In the genomic region with DNA sequence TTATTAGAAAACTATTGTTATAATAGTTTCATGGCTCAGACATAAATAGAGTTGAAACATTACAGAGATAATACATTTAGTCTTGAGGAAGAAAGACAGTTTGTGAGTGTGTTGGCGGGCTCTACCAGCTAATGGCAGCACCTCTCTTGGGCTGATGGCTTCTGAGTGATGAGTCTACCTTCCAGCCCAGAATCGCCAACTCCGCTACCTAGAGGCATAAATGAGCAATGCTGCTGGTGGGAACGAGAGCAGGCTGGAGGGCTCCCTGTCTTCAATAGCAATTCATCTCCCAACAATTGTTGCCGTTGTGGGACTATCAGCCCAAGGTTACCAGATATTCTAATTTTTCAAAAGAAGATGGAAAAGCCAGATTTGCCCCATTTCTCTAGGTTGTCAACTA, we compare ENCODE assay signal across 1 cellular context.
TF ChIP-seq lines count a peak whose summit lies in the region.

No MANE protein-coding gene starts in this region.

TF ChIP-seq in IMR-90, 13 proteins besides CTCF, POLR2A, EP300 and RAD21:
- TF ChIP-seq, protein P1, sequence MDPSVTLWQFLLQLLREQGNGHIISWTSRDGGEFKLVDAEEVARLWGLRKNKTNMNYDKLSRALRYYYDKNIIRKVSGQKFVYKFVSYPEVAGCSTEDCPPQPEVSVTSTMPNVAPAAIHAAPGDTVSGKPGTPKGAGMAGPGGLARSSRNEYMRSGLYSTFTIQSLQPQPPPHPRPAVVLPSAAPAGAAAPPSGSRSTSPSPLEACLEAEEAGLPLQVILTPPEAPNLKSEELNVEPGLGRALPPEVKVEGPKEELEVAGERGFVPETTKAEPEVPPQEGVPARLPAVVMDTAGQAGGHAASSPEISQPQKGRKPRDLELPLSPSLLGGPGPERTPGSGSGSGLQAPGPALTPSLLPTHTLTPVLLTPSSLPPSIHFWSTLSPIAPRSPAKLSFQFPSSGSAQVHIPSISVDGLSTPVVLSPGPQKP (IDR thresholded peaks at IDR 0.05; ENCODE audit: borderline replicate concordance, low read depth, low read length): no peak
- TF ChIP-seq CEBPB (IDR thresholded peaks at IDR 0.05; ENCODE audit: low read depth, low read length) (no peak), SMC3 (IDR thresholded peaks at IDR 0.05; ENCODE audit: low read depth, low read length) (no peak), RCOR1 (IDR thresholded peaks at IDR 0.05; ENCODE audit: insufficient replicate concordance, low read length) (no peak), MAFK (IDR thresholded peaks at IDR 0.05; ENCODE audit: low read depth, low read length) (no peak), BHLHE40 (IDR thresholded peaks at IDR 0.05; ENCODE audit: low read depth, low read length) (no peak), MXI1 (IDR thresholded peaks at IDR 0.05; ENCODE audit: borderline replicate concordance, low read depth, low read length) (no peak), CHD1 (IDR thresholded peaks at IDR 0.05; ENCODE audit: low read depth, low read length) (no peak), FOS (IDR thresholded peaks at IDR 0.05; ENCODE audit: low read depth, low read length) (no peak), MAZ (IDR thresholded peaks at IDR 0.05; ENCODE audit: borderline replicate concordance, low read depth, low read length) (no peak), RFX5 (IDR thresholded peaks at IDR 0.05; ENCODE audit: low read depth, low read length) (no peak), NFE2L2 (IDR thresholded peaks at IDR 0.05; ENCODE audit: low read depth, low read length) (no peak)
- TF ChIP-seq, protein P2, sequence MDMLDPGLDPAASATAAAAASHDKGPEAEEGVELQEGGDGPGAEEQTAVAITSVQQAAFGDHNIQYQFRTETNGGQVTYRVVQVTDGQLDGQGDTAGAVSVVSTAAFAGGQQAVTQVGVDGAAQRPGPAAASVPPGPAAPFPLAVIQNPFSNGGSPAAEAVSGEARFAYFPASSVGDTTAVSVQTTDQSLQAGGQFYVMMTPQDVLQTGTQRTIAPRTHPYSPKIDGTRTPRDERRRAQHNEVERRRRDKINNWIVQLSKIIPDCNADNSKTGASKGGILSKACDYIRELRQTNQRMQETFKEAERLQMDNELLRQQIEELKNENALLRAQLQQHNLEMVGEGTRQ (IDR thresholded peaks at IDR 0.05; ENCODE audit: low read depth, low read length): no peak
